ENCODE assay signal across 13 cellular contexts in the genomic region with DNA sequence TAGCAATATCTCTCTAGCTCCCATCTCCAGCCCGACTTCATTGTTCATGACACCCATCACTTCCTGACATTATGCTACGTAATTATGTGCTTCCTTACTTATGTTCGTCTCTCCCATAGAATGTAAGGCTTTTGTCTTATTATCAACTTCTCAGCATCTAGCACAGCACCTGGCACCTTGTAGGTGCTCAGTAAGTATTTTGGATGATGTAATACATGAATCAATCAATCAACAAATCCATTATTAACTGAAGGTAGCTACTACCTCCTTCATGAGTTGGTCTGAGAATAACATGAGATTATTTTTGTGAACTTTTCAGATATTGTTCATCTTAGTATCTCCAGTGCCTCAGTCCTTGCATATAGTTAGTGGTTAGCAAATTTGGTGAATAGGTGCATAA.
DNase-seq lines count a peak whose midpoint lies in the region; ATAC-seq, FAIRE-seq and TF ChIP-seq lines count a peak whose summit lies in the region.
"Had no signal": no experiment of that assay in that cellular context is flagged by ENCODE, and none has a peak within 500 bp of the region (broad histone marks: within the 10 kb centered on the region; RNA-seq: fewer than 3 reads in every experiment).

No MANE protein-coding gene starts in this region.

- intact Hi-C loops in HCT116 (cut with micrococcal nuclease) = no loop called here

- H3K27me3 ChIP-seq in ACC112 (ENCODE audit: insufficient read depth, low read length) (no peaks in the 10 kb centered on the region), HCT116 (ENCODE audit: insufficient read depth, low read length) (no peaks in the 10 kb centered on the region), astrocyte (ENCODE audit: insufficient read depth, low read length) (no peaks in the 10 kb centered on the region)
- H3K27me3 ChIP-seq: SJCRH30 had no signal

- no peaks in the 10 kb centered on the region for H3K36me3 Mint-ChIP-seq in astrocyte (ENCODE audit: low read depth, unreplicated experiment)

- CTCF ChIA-PET in HCT116 (lab: Charles Lee) = interaction anchor here (0.6 to 1.1 kb wide), 2 partner anchors 45 to 117 kb away, joined by 3 to 4 read pairs; no protein-coding TSS in a partner anchor

- H3K4me2 ChIP-seq in HCT116 (ENCODE audit: low read length) (peak overlapping the region; percentile 67), astrocyte (ENCODE audit: low read length) (peak overlapping the region; percentile 74)

- H3K9ac ChIP-seq in HCT116 (ENCODE audit: low read length) (no peak overlapping the region), astrocyte (ENCODE audit: low read length) (no peak overlapping the region)

- no peak for FAIRE-seq in astrocyte (lab: Jason Lieb, UNC)

- TF ChIP-seq POLR2A in HCT116 (IDR thresholded peaks at IDR 0.05; ENCODE audit: borderline replicate concordance, extremely low read depth, insufficient read depth, insufficient read length) = no peak

- H3K4me3 ChIP-seq in ACC112 (ENCODE audit: low read depth, low read length) (peak overlapping the region; percentile 34; the same call in 1 of the 2 replicates), HCT116 (replicated peaks in 1 of 2; ENCODE audit: low read depth in 1 of 2, low read length in 2 of 2) (peak overlapping the region in 1 of 2 experiments; percentile 5; a peak in 1 of 4 replicates), astrocyte (ENCODE audit: insufficient read depth, low read depth, low read length) (no peak overlapping the region)
- H3K4me3 ChIP-seq: SJCRH30 had no signal

- peak overlapping the region; percentile 28 for H2AFZ ChIP-seq in ACC112 (ENCODE audit: low read length, unreplicated experiment)
- H2AFZ ChIP-seq in HCT116 (ENCODE audit: low read depth, low read length, poor library complexity, severe bottlenecking) = peak overlapping the region; percentile 90
- H2AFZ ChIP-seq in astrocyte (ENCODE audit: low read depth, low read length) = no peak overlapping the region

- no peak overlapping the region for H3K27ac Mint-ChIP-seq in astrocyte (ENCODE audit: unreplicated experiment)

- H3K4me1 ChIP-seq in ACC112 (ENCODE audit: control insufficient read depth, insufficient read depth, low read length, unreplicated experiment) = peaks cover 21% of the 10 kb centered on the region
- peaks cover 9 to 16% of the 10 kb centered on the region in 2 experiments for H3K4me1 ChIP-seq in HCT116 (ENCODE audit: control insufficient read depth in 1 of 2, insufficient read depth in 2 of 2, low read length in 2 of 2)
- peaks cover 14% of the 10 kb centered on the region for H3K4me1 ChIP-seq in astrocyte (ENCODE audit: insufficient read depth, low read length)
- H3K4me1 ChIP-seq: SJCRH30 had no signal

- H3K4me1 Mint-ChIP-seq in astrocyte (ENCODE audit: low read depth, unreplicated experiment) = peaks cover 17% of the 10 kb centered on the region

- RAD21 ChIA-PET in HCT116 (lab: Charles Lee; ENCODE audit: low non-redundant PET in 1 of 2, low total read pairs in 2 of 2, uncharacterized antibody in 2 of 2, unreplicated experiment in 2 of 2) = no interaction called here

- H3K36me3 ChIP-seq in ACC112 (ENCODE audit: insufficient read depth, low read length) (no peaks in the 10 kb centered on the region), HCT116 (ENCODE audit: control insufficient read depth in 1 of 2, insufficient read depth in 2 of 2, low read length in 2 of 2) (no peaks in the 10 kb centered on the region), astrocyte (ENCODE audit: insufficient read depth, low read length) (no peaks in the 10 kb centered on the region)
- H3K36me3 ChIP-seq: SJCRH30 had no signal

- TF ChIP-seq RAD21 in HCT116 (IDR thresholded peaks at IDR 0.05; ENCODE audit: low read depth) = no peak

- no TSS peak for BruUV-seq in HCT116 (replicated peaks; lab: Mats Ljungman, UMichigan)

- POLR2A ChIA-PET in HCT116 (lab: Charles Lee) = no interaction called here

- no peaks in the 10 kb centered on the region for H3K9me2 ChIP-seq in HCT116 (ENCODE audit: insufficient read depth)

- no peak overlapping the region for H3K4me3 Mint-ChIP-seq in astrocyte (ENCODE audit: unreplicated experiment)

- no peaks in the 10 kb centered on the region for H4K20me1 ChIP-seq in HCT116 (ENCODE audit: insufficient read depth)
- no peaks in the 10 kb centered on the region for H4K20me1 ChIP-seq in astrocyte (ENCODE audit: insufficient read depth, low read length)

- ATAC-seq in HCT116 (peak; percentile 15; the same call in 1 of the 2 replicates), GM18909 (IDR thresholded peaks at IDR 0.05; ENCODE audit: poor library complexity, unreplicated experiment) (no peak)

- peaks cover 10% of the 10 kb centered on the region for H3K9me3 Mint-ChIP-seq in astrocyte (ENCODE audit: unreplicated experiment)

- no peaks in the 10 kb centered on the region for H3K27me3 Mint-ChIP-seq in astrocyte (ENCODE audit: low read depth, unreplicated experiment)

- DNase-seq in HCT116 (ENCODE audit: low read depth, low spot score) = no peak
- no peak for DNase-seq in astrocyte (ENCODE audit: low read depth)
- peak; percentile 4 for DNase-seq in islet precursor cell
- DNase-seq in SK-N-DZ (ENCODE audit: low spot score) = no peak
- no peak for DNase-seq in NCI-H2171 treated with DMSO at 0.1 percent for 48 hours (lab: John Stamatoyannopoulos, UW)
- no peak for DNase-seq in COLO668 (lab: John Stamatoyannopoulos, UW; ENCODE audit: unreplicated experiment)
- DNase-seq: KBM-7, NCI-H1105 treated with DMSO at 0.1 percent for 48 hours, NCI-H1694, SJCRH30 had no signal

- TF ChIP-seq CTCF in HCT116 (IDR thresholded peaks at IDR 0.05 in 2 of 3, conservative IDR thresholded peaks at IDR 0.05 in 1 of 3; ENCODE audit: borderline replicate concordance in 1 of 3, insufficient read depth in 1 of 3, low read depth in 2 of 3, low read length in 2 of 3) (no peak), astrocyte (IDR thresholded peaks at IDR 0.05; ENCODE audit: insufficient read depth, low read depth, low read length) (no peak)

- H3K9me3 ChIP-seq in HCT116 (ENCODE audit: control insufficient read depth in 1 of 2, insufficient read depth in 1 of 2, low read depth in 1 of 2, low read length in 2 of 2) (no peaks in the 10 kb centered on the region), astrocyte (ENCODE audit: insufficient read depth, low read depth, low read length) (no peaks in the 10 kb centered on the region)
- H3K9me3 ChIP-seq: SJCRH30 had no signal

- H3K79me2 ChIP-seq in ACC112 (ENCODE audit: control insufficient read depth, insufficient read depth, low read length, unreplicated experiment) (no peaks in the 10 kb centered on the region), HCT116 (ENCODE audit: insufficient read depth, low read length) (no peaks in the 10 kb centered on the region), astrocyte (ENCODE audit: insufficient read depth, low read length) (no peaks in the 10 kb centered on the region)

- H3K27ac ChIP-seq in ACC112 (ENCODE audit: low read depth, low read length) (peak overlapping the region; percentile 82), HCT116 (ENCODE audit: low read depth, low read length) (no peak overlapping the region), astrocyte (ENCODE audit: low read depth, low read length) (peak overlapping the region; percentile 16)
- H3K27ac ChIP-seq: C4-2B, SJCRH30 had no signal

TF ChIP-seq in HCT116, 20 proteins besides CTCF, POLR2A, EP300 and RAD21 (continues in another document):
- TF ChIP-seq CBX3 (IDR thresholded peaks at IDR 0.05; ENCODE audit: low read depth) = no peak
- TF ChIP-seq EGR1 (IDR thresholded peaks at IDR 0.05; ENCODE audit: low read depth) = no peak
- no peak for TF ChIP-seq SP1 (IDR thresholded peaks at IDR 0.05; ENCODE audit: low read depth)
- no peak for TF ChIP-seq EZH2 (IDR thresholded peaks at IDR 0.05)
- no peak for TF ChIP-seq SRF (IDR thresholded peaks at IDR 0.05; ENCODE audit: low read depth)
- no peak for TF ChIP-seq EZH2phosphoT487 (IDR thresholded peaks at IDR 0.05; ENCODE audit: borderline replicate concordance)
- TF ChIP-seq ZNF274 (IDR thresholded peaks at IDR 0.05; ENCODE audit: low read depth, low read length) = no peak
- TF ChIP-seq FOSL1 (IDR thresholded peaks at IDR 0.05; ENCODE audit: low read depth) = no peak
- no peak for TF ChIP-seq REST (IDR thresholded peaks at IDR 0.05; ENCODE audit: low read depth)
- TF ChIP-seq YY1 (IDR thresholded peaks at IDR 0.05; ENCODE audit: extremely low read depth, insufficient replicate concordance, low read depth, low read length) = no peak
- no peak for TF ChIP-seq CEBPB (IDR thresholded peaks at IDR 0.05; ENCODE audit: low read depth)
- no peak for TF ChIP-seq POLR2AphosphoS5 (IDR thresholded peaks at IDR 0.05; ENCODE audit: low read depth, low read length)
- no peak for TF ChIP-seq JUND (IDR thresholded peaks at IDR 0.05)
